ENCODE assay signal across 1 cellular context in the genomic region with DNA sequence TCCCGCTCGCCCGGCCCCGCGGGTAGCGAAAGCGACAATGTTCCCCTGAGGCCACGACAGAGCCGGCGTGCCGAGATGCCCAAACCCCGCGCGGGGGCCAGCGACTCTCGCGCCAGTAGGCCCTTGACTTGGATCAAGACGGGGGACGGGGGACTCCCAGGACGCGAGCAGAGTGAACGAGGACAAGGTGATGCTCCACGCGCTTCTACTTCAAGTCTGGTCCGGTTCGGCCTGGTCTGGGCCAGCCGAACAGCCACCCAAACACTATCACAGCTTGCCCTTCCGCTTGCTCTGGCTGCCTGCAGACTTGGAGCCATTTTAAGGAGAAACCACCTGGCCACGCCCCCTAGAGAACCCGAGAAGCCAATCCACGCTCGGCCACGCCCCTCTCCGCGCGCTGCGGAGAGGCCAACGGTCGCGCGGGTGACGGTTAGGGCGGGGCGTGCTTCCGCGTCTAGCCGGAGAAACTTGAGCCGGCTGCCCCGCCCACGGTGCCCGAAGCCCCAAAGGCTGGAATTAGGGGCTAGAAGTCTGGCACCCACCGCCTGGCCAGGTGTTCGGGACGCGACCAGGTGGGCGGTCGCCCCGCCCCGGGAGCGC.
TF ChIP-seq lines count a peak whose summit lies in the region.

No MANE protein-coding gene starts in this region.

TF ChIP-seq in HepG2, 621 proteins besides CTCF, POLR2A, EP300 and RAD21 (continued from another document and continues in another):
- TF ChIP-seq, protein P1, sequence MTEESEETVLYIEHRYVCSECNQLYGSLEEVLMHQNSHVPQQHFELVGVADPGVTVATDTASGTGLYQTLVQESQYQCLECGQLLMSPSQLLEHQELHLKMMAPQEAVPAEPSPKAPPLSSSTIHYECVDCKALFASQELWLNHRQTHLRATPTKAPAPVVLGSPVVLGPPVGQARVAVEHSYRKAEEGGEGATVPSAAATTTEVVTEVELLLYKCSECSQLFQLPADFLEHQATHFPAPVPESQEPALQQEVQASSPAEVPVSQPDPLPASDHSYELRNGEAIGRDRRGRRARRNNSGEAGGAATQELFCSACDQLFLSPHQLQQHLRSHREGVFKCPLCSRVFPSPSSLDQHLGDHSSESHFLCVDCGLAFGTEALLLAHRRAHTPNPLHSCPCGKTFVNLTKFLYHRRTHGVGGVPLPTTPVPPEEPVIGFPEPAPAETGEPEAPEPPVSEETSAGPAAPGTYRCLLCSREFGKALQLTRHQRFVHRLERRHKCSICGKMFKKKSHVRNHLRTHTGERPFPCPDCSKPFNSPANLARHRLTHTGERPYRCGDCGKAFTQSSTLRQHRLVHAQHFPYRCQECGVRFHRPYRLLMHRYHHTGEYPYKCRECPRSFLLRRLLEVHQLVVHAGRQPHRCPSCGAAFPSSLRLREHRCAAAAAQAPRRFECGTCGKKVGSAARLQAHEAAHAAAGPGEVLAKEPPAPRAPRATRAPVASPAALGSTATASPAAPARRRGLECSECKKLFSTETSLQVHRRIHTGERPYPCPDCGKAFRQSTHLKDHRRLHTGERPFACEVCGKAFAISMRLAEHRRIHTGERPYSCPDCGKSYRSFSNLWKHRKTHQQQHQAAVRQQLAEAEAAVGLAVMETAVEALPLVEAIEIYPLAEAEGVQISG (CRISPR knock-in tag; IDR thresholded peaks at IDR 0.05), result no peak
- TF ChIP-seq FOXM1 (CRISPR knock-in tag; IDR thresholded peaks at IDR 0.05) (no peak), POLR2AphosphoS5 (IDR thresholded peaks at IDR 0.05; ENCODE audit: low read depth, low read length) (peak; percentile 100), ARNTL (CRISPR knock-in tag; IDR thresholded peaks at IDR 0.05) (peak; percentile 10; the same call in 1 of the 2 replicates), TBP (CRISPR knock-in tag; IDR thresholded peaks at IDR 0.05) (no peak), ZNF749 (CRISPR knock-in tag; IDR thresholded peaks at IDR 0.05; ENCODE audit: borderline replicate concordance) (no peak), ZNF3 (CRISPR knock-in tag; IDR thresholded peaks at IDR 0.05) (no peak), CBX2 (IDR thresholded peaks at IDR 0.05; ENCODE audit: low read depth, low read length) (no peak), CBX2 (CRISPR knock-in tag; IDR thresholded peaks at IDR 0.05; ENCODE audit: low read depth) (no peak; the same call in 1 of the 2 replicates), ERF (CRISPR knock-in tag; IDR thresholded peaks at IDR 0.05) (peak; percentile 59; the same call in 1 of the 2 replicates), ZNF205 (CRISPR knock-in tag; IDR thresholded peaks at IDR 0.05) (peak; percentile 52; the same call in 1 of the 2 replicates), KDM2A (CRISPR knock-in tag; IDR thresholded peaks at IDR 0.05; ENCODE audit: borderline replicate concordance, low read depth) (peak; percentile 52; the same call in 1 of the 2 replicates), PHF5A (CRISPR knock-in tag; IDR thresholded peaks at IDR 0.05; ENCODE audit: low read depth, unreplicated experiment) (no peak), GTF3A (CRISPR knock-in tag; conservative IDR thresholded peaks at IDR 0.05) (0 out of 2 replicates have a peak, but pooled peaks have one; percentile 84), FOXK2 (IDR thresholded peaks at IDR 0.05) (no peak), PHF8 (CRISPR knock-in tag; IDR thresholded peaks at IDR 0.05) (peak; percentile 86), PCBP1 (IDR thresholded peaks at IDR 0.05; ENCODE audit: borderline replicate concordance, low read depth, low read length) (0 out of 2 replicates have a peak, but pooled peaks have one; percentile 59), SIX1 (CRISPR knock-in tag; IDR thresholded peaks at IDR 0.05; ENCODE audit: borderline replicate concordance) (peak; percentile 74), SMAD1 (CRISPR knock-in tag; IDR thresholded peaks at IDR 0.05; ENCODE audit: borderline replicate concordance, low read depth) (no peak), SETDB1 (CRISPR knock-in tag; IDR thresholded peaks at IDR 0.05; ENCODE audit: borderline replicate concordance) (no peak), ZNF430 (CRISPR knock-in tag; IDR thresholded peaks at IDR 0.05) (peak; percentile 68), MED13 (CRISPR knock-in tag; IDR thresholded peaks at IDR 0.05) (peak; percentile 42; the same call in 1 of the 2 replicates), KAT7 (CRISPR knock-in tag; IDR thresholded peaks at IDR 0.05; ENCODE audit: borderline replicate concordance) (peak; percentile 20; the same call in 1 of the 2 replicates), NFE2 (CRISPR knock-in tag; IDR thresholded peaks at IDR 0.05) (0 out of 2 replicates have a peak, but pooled peaks have one; percentile 39), ZNF703 (CRISPR knock-in tag; IDR thresholded peaks at IDR 0.05; ENCODE audit: borderline replicate concordance) (0 out of 2 replicates have a peak, but pooled peaks have one; percentile 90), ZSCAN21 (CRISPR knock-in tag; IDR thresholded peaks at IDR 0.05; ENCODE audit: borderline replicate concordance) (0 out of 2 replicates have a peak, but pooled peaks have one; percentile 22), ZFP36L1 (CRISPR knock-in tag; IDR thresholded peaks at IDR 0.05) (peak; percentile 14; the same call in 1 of the 2 replicates), RXRB (CRISPR knock-in tag; IDR thresholded peaks at IDR 0.05; ENCODE audit: borderline replicate concordance) (peak; percentile 63), IKZF1 (IDR thresholded peaks at IDR 0.05) (no peak), SIN3A (IDR thresholded peaks at IDR 0.05; ENCODE audit: borderline replicate concordance, low read depth, low read length) (peak; percentile 95), PHF20 (CRISPR knock-in tag; IDR thresholded peaks at IDR 0.05) (peak; percentile 56; the same call in 1 of the 2 replicates), YY1 (IDR thresholded peaks at IDR 0.05; ENCODE audit: insufficient read depth, insufficient replicate concordance, low read depth, low read length) (peak; percentile 72), ZNF496 (CRISPR knock-in tag; IDR thresholded peaks at IDR 0.05; ENCODE audit: insufficient replicate concordance) (no peak), ZNF251 (CRISPR knock-in tag; IDR thresholded peaks at IDR 0.05) (0 out of 2 replicates have a peak, but pooled peaks have one; percentile 29), ZNF30 (CRISPR knock-in tag; IDR thresholded peaks at IDR 0.05) (0 out of 2 replicates have a peak, but pooled peaks have one; percentile 18)
- TF ChIP-seq, protein P2, sequence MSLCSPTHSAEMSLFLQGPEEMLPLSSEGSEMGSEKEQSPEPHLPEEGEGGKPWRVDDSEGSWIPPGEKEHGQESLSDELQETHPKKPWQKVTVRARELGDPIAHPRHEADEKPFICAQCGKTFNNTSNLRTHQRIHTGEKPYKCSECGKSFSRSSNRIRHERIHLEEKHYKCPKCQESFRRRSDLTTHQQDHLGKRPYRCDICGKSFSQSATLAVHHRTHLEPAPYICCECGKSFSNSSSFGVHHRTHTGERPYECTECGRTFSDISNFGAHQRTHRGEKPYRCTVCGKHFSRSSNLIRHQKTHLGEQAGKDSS (CRISPR knock-in tag; IDR thresholded peaks at IDR 0.05; ENCODE audit: borderline replicate concordance, low read depth), result peak; percentile 66; the same call in 1 of the 2 replicates
- TF ChIP-seq, protein P3, sequence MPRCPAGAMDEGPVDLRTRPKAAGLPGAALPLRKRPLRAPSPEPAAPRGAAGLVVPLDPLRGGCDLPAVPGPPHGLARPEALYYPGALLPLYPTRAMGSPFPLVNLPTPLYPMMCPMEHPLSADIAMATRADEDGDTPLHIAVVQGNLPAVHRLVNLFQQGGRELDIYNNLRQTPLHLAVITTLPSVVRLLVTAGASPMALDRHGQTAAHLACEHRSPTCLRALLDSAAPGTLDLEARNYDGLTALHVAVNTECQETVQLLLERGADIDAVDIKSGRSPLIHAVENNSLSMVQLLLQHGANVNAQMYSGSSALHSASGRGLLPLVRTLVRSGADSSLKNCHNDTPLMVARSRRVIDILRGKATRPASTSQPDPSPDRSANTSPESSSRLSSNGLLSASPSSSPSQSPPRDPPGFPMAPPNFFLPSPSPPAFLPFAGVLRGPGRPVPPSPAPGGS (CRISPR knock-in tag; IDR thresholded peaks at IDR 0.05), result no peak; the same call in 1 of the 2 replicates
- TF ChIP-seq, protein P4, sequence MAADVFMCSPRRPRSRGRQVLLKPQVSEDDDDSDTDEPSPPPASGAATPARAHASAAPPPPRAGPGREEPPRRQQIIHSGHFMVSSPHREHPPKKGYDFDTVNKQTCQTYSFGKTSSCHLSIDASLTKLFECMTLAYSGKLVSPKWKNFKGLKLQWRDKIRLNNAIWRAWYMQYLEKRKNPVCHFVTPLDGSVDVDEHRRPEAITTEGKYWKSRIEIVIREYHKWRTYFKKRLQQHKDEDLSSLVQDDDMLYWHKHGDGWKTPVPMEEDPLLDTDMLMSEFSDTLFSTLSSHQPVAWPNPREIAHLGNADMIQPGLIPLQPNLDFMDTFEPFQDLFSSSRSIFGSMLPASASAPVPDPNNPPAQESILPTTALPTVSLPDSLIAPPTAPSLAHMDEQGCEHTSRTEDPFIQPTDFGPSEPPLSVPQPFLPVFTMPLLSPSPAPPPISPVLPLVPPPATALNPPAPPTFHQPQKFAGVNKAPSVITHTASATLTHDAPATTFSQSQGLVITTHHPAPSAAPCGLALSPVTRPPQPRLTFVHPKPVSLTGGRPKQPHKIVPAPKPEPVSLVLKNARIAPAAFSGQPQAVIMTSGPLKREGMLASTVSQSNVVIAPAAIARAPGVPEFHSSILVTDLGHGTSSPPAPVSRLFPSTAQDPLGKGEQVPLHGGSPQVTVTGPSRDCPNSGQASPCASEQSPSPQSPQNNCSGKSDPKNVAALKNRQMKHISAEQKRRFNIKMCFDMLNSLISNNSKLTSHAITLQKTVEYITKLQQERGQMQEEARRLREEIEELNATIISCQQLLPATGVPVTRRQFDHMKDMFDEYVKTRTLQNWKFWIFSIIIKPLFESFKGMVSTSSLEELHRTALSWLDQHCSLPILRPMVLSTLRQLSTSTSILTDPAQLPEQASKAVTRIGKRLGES (CRISPR knock-in tag; IDR thresholded peaks at IDR 0.05; ENCODE audit: borderline replicate concordance), result no peak
- TF ChIP-seq, protein P5, sequence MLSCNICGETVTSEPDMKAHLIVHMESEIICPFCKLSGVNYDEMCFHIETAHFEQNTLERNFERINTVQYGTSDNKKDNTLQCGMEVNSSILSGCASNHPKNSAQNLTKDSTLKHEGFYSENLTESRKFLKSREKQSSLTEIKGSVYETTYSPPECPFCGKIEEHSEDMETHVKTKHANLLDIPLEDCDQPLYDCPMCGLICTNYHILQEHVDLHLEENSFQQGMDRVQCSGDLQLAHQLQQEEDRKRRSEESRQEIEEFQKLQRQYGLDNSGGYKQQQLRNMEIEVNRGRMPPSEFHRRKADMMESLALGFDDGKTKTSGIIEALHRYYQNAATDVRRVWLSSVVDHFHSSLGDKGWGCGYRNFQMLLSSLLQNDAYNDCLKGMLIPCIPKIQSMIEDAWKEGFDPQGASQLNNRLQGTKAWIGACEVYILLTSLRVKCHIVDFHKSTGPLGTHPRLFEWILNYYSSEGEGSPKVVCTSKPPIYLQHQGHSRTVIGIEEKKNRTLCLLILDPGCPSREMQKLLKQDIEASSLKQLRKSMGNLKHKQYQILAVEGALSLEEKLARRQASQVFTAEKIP (CRISPR knock-in tag; IDR thresholded peaks at IDR 0.05; ENCODE audit: borderline replicate concordance), result no peak
- TF ChIP-seq, protein P6, sequence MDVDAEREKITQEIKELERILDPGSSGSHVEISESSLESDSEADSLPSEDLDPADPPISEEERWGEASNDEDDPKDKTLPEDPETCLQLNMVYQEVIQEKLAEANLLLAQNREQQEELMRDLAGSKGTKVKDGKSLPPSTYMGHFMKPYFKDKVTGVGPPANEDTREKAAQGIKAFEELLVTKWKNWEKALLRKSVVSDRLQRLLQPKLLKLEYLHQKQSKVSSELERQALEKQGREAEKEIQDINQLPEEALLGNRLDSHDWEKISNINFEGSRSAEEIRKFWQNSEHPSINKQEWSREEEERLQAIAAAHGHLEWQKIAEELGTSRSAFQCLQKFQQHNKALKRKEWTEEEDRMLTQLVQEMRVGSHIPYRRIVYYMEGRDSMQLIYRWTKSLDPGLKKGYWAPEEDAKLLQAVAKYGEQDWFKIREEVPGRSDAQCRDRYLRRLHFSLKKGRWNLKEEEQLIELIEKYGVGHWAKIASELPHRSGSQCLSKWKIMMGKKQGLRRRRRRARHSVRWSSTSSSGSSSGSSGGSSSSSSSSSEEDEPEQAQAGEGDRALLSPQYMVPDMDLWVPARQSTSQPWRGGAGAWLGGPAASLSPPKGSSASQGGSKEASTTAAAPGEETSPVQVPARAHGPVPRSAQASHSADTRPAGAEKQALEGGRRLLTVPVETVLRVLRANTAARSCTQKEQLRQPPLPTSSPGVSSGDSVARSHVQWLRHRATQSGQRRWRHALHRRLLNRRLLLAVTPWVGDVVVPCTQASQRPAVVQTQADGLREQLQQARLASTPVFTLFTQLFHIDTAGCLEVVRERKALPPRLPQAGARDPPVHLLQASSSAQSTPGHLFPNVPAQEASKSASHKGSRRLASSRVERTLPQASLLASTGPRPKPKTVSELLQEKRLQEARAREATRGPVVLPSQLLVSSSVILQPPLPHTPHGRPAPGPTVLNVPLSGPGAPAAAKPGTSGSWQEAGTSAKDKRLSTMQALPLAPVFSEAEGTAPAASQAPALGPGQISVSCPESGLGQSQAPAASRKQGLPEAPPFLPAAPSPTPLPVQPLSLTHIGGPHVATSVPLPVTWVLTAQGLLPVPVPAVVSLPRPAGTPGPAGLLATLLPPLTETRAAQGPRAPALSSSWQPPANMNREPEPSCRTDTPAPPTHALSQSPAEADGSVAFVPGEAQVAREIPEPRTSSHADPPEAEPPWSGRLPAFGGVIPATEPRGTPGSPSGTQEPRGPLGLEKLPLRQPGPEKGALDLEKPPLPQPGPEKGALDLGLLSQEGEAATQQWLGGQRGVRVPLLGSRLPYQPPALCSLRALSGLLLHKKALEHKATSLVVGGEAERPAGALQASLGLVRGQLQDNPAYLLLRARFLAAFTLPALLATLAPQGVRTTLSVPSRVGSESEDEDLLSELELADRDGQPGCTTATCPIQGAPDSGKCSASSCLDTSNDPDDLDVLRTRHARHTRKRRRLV (CRISPR knock-in tag; IDR thresholded peaks at IDR 0.05), result no peak
- TF ChIP-seq, protein P7, sequence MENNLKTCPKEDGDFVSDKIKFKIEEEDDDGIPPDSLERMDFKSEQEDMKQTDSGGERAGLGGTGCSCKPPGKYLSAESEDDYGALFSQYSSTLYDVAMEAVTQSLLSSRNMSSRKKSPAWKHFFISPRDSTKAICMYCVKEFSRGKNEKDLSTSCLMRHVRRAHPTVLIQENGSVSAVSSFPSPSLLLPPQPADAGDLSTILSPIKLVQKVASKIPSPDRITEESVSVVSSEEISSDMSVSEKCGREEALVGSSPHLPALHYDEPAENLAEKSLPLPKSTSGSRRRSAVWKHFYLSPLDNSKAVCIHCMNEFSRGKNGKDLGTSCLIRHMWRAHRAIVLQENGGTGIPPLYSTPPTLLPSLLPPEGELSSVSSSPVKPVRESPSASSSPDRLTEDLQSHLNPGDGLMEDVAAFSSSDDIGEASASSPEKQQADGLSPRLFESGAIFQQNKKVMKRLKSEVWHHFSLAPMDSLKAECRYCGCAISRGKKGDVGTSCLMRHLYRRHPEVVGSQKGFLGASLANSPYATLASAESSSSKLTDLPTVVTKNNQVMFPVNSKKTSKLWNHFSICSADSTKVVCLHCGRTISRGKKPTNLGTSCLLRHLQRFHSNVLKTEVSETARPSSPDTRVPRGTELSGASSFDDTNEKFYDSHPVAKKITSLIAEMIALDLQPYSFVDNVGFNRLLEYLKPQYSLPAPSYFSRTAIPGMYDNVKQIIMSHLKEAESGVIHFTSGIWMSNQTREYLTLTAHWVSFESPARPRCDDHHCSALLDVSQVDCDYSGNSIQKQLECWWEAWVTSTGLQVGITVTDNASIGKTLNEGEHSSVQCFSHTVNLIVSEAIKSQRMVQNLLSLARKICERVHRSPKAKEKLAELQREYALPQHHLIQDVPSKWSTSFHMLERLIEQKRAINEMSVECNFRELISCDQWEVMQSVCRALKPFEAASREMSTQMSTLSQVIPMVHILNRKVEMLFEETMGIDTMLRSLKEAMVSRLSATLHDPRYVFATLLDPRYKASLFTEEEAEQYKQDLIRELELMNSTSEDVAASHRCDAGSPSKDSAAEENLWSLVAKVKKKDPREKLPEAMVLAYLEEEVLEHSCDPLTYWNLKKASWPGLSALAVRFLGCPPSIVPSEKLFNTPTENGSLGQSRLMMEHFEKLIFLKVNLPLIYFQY (CRISPR knock-in tag; IDR thresholded peaks at IDR 0.05; ENCODE audit: borderline replicate concordance), result peak; percentile 94
